8 cellular contexts compared by ENCODE assay signal in genomic region chr11:67507891-67508485, GRCh38. TPM values are rescaled to one million over a fixed set of nuclear protein-coding genes. Genes with fewer than 3 reads are reported as not detected.
DNase-seq lines count a peak whose midpoint lies in the region; ATAC-seq and TF ChIP-seq lines count a peak whose summit lies in the region.

Gene CDK2AP2 (minus strand): TSS chr11:67508162. CDS start chr11:67508082, 80 bp downstream.

- peak within 1 kb of the TSS; percentile 89 for H3K4me2 ChIP-seq in SU-DHL-6 (ENCODE audit: low read depth, low read length, poor library complexity, severe bottlenecking)

- no peaks in the 10 kb centered on the region for H3K9me2 ChIP-seq in SU-DHL-6 (replicated peaks; ENCODE audit: insufficient read depth, low read length)

- H3K9me3 ChIP-seq in SU-DHL-6 (ENCODE audit: insufficient read depth, low read length) (no peaks in the 10 kb centered on the region), ovary (no peaks in the 10 kb centered on the region), thyroid gland (no peaks in the 10 kb centered on the region)

- H3K79me2 ChIP-seq in SU-DHL-6 (ENCODE audit: insufficient read depth, low read length), result peaks cover 24% of the 10 kb centered on the region; the same call in 1 of the 2 replicates

- POLR2A ChIA-PET in activated naive CD8-positive, alpha-beta T cell treated with anti-CD3 and anti-CD28 coated beads, Interleukin-2, amount 10 ng/mL, durations not matched to agents 7 days and 5 days (lab: Charles Lee), result interaction anchor here (0.9 to 1.6 kb wide), 8 partner anchors 25 to 117 kb away, joined by 3 to 9 read pairs (median 4); partner anchors contain the start of genes AIP, PPP1CA, PTPRCAP and RPS6KB2

- H3K27ac ChIP-seq in SU-DHL-6 (ENCODE audit: low read depth, low read length), result peak within 1 kb of the TSS; percentile 87
- peak within 1 kb of the TSS; percentile 63 to 79 for H3K27ac ChIP-seq in ovary
- H3K27ac ChIP-seq in thyroid gland, result peak within 1 kb of the TSS; percentile 93 to 99 (median 95)

- H3K4me1 ChIP-seq in ovary (ENCODE audit: insufficient read depth), result peaks cover 13% of the 10 kb centered on the region
- peaks cover 30 to 35% of the 10 kb centered on the region in 2 donors for H3K4me1 ChIP-seq in thyroid gland

- DNase-seq in NCI-H128 (lab: John Stamatoyannopoulos, UW; ENCODE audit: unreplicated experiment) (peak; percentile 99), head of caudate nucleus (peak; percentile 98 to 100 (median 99)), ovary (peak; percentile 98 to 100 (median 99)), thyroid gland (peak; percentile 100)
- peak; percentile 94 for DNase-seq in activated naive CD8-positive, alpha-beta T cell treated with anti-CD3 and anti-CD28 coated beads, Interleukin-2, amount 10 ng/mL, durations not matched to agents 7 days and 5 days

- H3K4me3 Mint-ChIP-seq in activated naive CD8-positive, alpha-beta T cell treated with anti-CD3 and anti-CD28 coated beads, Interleukin-2, amount 10 ng/mL, durations not matched to agents 7 days and 5 days, result peak within 1 kb of the TSS; percentile 93

- no peaks in the 10 kb centered on the region; the same call in 1 of the 2 replicates for H4K20me1 ChIP-seq in SU-DHL-6 (ENCODE audit: low read depth, low read length)

- TF ChIP-seq EP300 in ovary (IDR thresholded peaks at IDR 0.05), result no peak

- H3K36me3 ChIP-seq in SU-DHL-6 (ENCODE audit: low read length) (no peaks in the 10 kb centered on the region), ovary (no peaks in the 10 kb centered on the region), thyroid gland (peaks cover 0 to 3% of the 10 kb centered on the region in 2 donors)

- H3K9ac ChIP-seq in SU-DHL-6 (ENCODE audit: low read length), result peak within 1 kb of the TSS; percentile 98

- H3K36me3 Mint-ChIP-seq in activated naive CD8-positive, alpha-beta T cell treated with anti-CD3 and anti-CD28 coated beads, Interleukin-2, amount 10 ng/mL, durations not matched to agents 7 days and 5 days, result peaks cover 7% of the 10 kb centered on the region

- peaks cover 28% of the 10 kb centered on the region for H3K4me1 Mint-ChIP-seq in activated naive CD8-positive, alpha-beta T cell treated with anti-CD3 and anti-CD28 coated beads, Interleukin-2, amount 10 ng/mL, durations not matched to agents 7 days and 5 days

- H2AFZ ChIP-seq in SU-DHL-6 (ENCODE audit: low read depth, low read length, severe bottlenecking), result peak within 1 kb of the TSS; percentile 71

- peaks cover 14% of the 10 kb centered on the region for H3K27me3 Mint-ChIP-seq in activated naive CD8-positive, alpha-beta T cell treated with anti-CD3 and anti-CD28 coated beads, Interleukin-2, amount 10 ng/mL, durations not matched to agents 7 days and 5 days

- H3K4me3 ChIP-seq in SU-DHL-6 (ENCODE audit: insufficient read depth, low read length, poor library complexity, severe bottlenecking) (peak within 1 kb of the TSS; percentile 71), ovary (peak within 1 kb of the TSS; percentile 80), thyroid gland (replicated peaks in 1 of 3) (peak within 1 kb of the TSS; percentile 53 to 83 (median 56))

- TF ChIP-seq POLR2A in GM10847 (IDR thresholded peaks at IDR 0.05; ENCODE audit: extremely low read depth, insufficient read length) (peak; percentile 54), ovary (IDR thresholded peaks at IDR 0.05) (peak; percentile 68), thyroid gland (IDR thresholded peaks at IDR 0.05) (peak; percentile 83 to 96)

- H3K27ac Mint-ChIP-seq in activated naive CD8-positive, alpha-beta T cell treated with anti-CD3 and anti-CD28 coated beads, Interleukin-2, amount 10 ng/mL, durations not matched to agents 7 days and 5 days, result peak within 1 kb of the TSS; percentile 94

- intact Hi-C loops in head of caudate nucleus (cut with DNase I), result loop anchor here (5.0 kb wide), 1 partner anchor 116 kb away; the partner anchor contains the start of gene RAD9A
- intact Hi-C loops in ovary (cut with DNase I), result loop anchor here in 3 of 4 donors (2.0 to 10.0 kb wide), 5 partner anchors 63 to 155 kb away; partner anchors contain the start of genes PPP1CA (in 2 of the 3), CORO1B (in 1 of the 3), POLD4 (in 1 of the 3) and TBC1D10C (in 1 of the 3)
- intact Hi-C loops in thyroid gland (cut with DNase I), result loop anchor here (5.0 to 10.0 kb wide), 2 partner anchors 116 to 153 kb away; partner anchors contain the start of genes POLD4 and RAD9A

- TF ChIP-seq CTCF in SU-DHL-6 (IDR thresholded peaks at IDR 0.05; ENCODE audit: insufficient read depth, low read length, poor library complexity, severe bottlenecking) (no peak), ovary (IDR thresholded peaks at IDR 0.05) (peak in 1 of 3 donors; percentile 22), thyroid gland (IDR thresholded peaks at IDR 0.05) (no peak)

- peak; percentile 77 for ATAC-seq in HG02678 (IDR thresholded peaks at IDR 0.05; ENCODE audit: unreplicated experiment)
- ATAC-seq in activated naive CD8-positive, alpha-beta T cell treated with anti-CD3 and anti-CD28 coated beads, Interleukin-2, amount 10 ng/mL, durations not matched to agents 7 days and 5 days (ENCODE audit: low read depth), result peak; percentile 82

- no peaks in the 10 kb centered on the region for H3K9me3 Mint-ChIP-seq in activated naive CD8-positive, alpha-beta T cell treated with anti-CD3 and anti-CD28 coated beads, Interleukin-2, amount 10 ng/mL, durations not matched to agents 7 days and 5 days

- WGBS in ovary, 3 donors, result 0 to 1% (median 0%) methylated on average over 36 to 56 of the region's 56 CpGs
- 0% methylated on average over 2 of the region's 56 CpGs; no CpG with 5 or more reads in 1 of the 2 donors for WGBS in thyroid gland, 2 donors

- H3F3A ChIP-seq in SU-DHL-6 (ENCODE audit: insufficient read depth), result peaks cover 13% of the 10 kb centered on the region

- no peaks in the 10 kb centered on the region for H3K27me3 ChIP-seq in SU-DHL-6 (ENCODE audit: low read length)
- no peaks in the 10 kb centered on the region for H3K27me3 ChIP-seq in ovary
- H3K27me3 ChIP-seq in thyroid gland, result no peaks in the 10 kb centered on the region

RNA-seq across cellular contexts. Expression of gene CDK2AP2, which starts in this region (rescaled TPM):
- 100 to 1,000 TPM in 1 of 2 experiments, 10 to 100 TPM in 1; 94.6 to 101 TPM for total RNA-seq in activated naive CD8-positive, alpha-beta T cell treated with anti-CD3 and anti-CD28 coated beads, Interleukin-2, amount 10 ng/mL, durations not matched to agents 7 days and 5 days
- total RNA-seq in ovary (10 to 100 TPM; 15.8 to 66.1 (median 34.6) TPM), thyroid gland (100 to 1,000 TPM in 2 of 4 donors, 10 to 100 TPM in 2; 90.0 to 240 (median 148) TPM)
- 10 to 100 TPM in 1 of 2 donors, 1 to 10 TPM in 1; 3.8 to 35.9 TPM for polyA plus RNA-seq in ovary

Comparison
In these comparisons a context has a peak if more than half of its experiments do, and no peak if none do; other contexts are left out.
1. Peak in every context shown above with its lines: DNase-seq, ATAC-seq, H3K4me3 ChIP-seq and H3K27ac ChIP-seq.